15 cellular contexts compared by ENCODE assay signal in the genomic region with DNA sequence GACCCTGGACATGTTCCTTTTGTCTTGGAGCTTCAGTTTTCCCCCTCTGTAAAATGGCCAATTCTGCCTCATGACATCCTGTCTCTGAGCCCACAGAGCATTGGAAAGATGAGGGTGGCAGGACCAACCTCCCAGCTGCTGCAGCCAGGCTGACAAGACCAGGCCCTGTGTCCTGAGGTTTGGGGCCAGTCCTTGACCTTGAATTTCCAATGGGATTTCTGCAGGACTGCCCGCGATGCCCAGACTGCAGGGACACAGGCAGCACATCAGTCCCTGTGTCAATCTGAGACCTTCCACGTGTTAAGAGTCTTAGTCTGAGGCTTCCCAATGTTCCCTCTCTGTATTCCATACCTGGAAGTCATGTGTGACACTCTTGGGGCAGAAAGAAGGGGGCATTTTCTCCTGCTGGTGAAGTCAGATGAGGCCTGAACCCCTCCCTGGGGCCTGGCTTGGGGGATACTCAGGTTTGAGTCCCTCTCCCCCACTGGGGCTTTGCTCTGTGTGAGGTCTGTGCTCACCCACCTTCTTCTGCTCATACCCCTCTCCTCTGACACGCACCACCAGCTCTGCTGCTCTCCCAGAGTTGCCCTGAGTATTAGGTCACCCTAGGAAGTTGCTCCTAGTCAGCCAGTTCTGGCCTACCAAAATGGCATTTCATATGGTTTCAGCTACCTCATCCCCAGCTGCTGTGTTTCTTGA.
DNase-seq lines count a peak whose midpoint lies in the region; ATAC-seq and TF ChIP-seq lines count a peak whose summit lies in the region.
"Had no signal": no experiment of that assay in that cellular context is flagged by ENCODE, and none has a peak within 500 bp of the region (broad histone marks: within the 10 kb centered on the region; RNA-seq: fewer than 3 reads in every experiment).

No MANE protein-coding gene starts in this region.

- TF ChIP-seq EP300 in stomach (IDR thresholded peaks at IDR 0.05): no peak

- no peak overlapping the region for H3K27ac ChIP-seq in stomach
- H3K27ac ChIP-seq: HL-60 had no signal

- H3K4me3 Mint-ChIP-seq in chondrocyte (ENCODE audit: unreplicated experiment): no peak overlapping the region
- H3K4me3 Mint-ChIP-seq: CD14-positive monocyte; CD8-positive, alpha-beta T cell had no signal

- H3K27me3 Mint-ChIP-seq in chondrocyte (ENCODE audit: low read depth): no peaks in the 10 kb centered on the region

- no peak for TF ChIP-seq POLR2A in stomach (IDR thresholded peaks at IDR 0.05)

- H3K27me3 ChIP-seq in stomach: no peaks in the 10 kb centered on the region

- H3K9me3 Mint-ChIP-seq in chondrocyte (ENCODE audit: low read depth): no peaks in the 10 kb centered on the region
- H3K9me3 Mint-ChIP-seq: CD8-positive, alpha-beta T cell had no signal

- H3K27ac Mint-ChIP-seq in chondrocyte (ENCODE audit: unreplicated experiment): no peak overlapping the region
- H3K27ac Mint-ChIP-seq: CD8-positive, alpha-beta T cell had no signal

- intact Hi-C loops in stomach (cut with DNase I; ENCODE audit: low total_unique reads): no loop called here

- no peaks in the 10 kb centered on the region for H3K36me3 Mint-ChIP-seq in chondrocyte (ENCODE audit: low read depth)
- H3K36me3 Mint-ChIP-seq: CD14-positive monocyte; CD8-positive, alpha-beta T cell had no signal

- DNase-seq in AG08396 (ENCODE audit: low spot score): peak; percentile 1
- DNase-seq in D341Med (ENCODE audit: low spot score): peak; percentile 5
- DNase-seq in chondrocyte (ENCODE audit: low spot score): peak; percentile 75
- DNase-seq in stomach: peak; percentile 5
- no peak for DNase-seq in NK-92 (lab: John Stamatoyannopoulos, UW; ENCODE audit: unreplicated experiment)
- DNase-seq in GM10266 (ENCODE audit: extremely low spot score): no peak
- DNase-seq: CD8-positive, alpha-beta T cell; COR-L47; DND-41; GF-D8; GOT3; HCEC 1CT had no signal

- ATAC-seq in GM18502 (IDR thresholded peaks at IDR 0.05; ENCODE audit: poor library complexity, unreplicated experiment): no peak
- ATAC-seq: CD8-positive, alpha-beta T cell had no signal

- H3K9me3 ChIP-seq in stomach: no peaks in the 10 kb centered on the region

- peaks cover 0 to 4% (median 0%) of the 10 kb centered on the region in 4 donors for H3K4me1 ChIP-seq in stomach

- no peak overlapping the region for H3K4me3 ChIP-seq in stomach

- WGBS in stomach, 5 donors: 64 to 74% (median 67%) methylated on average over 3 to 4 of the region's 4 CpGs

- H3K36me3 ChIP-seq in stomach: no peaks in the 10 kb centered on the region

- no peak for TF ChIP-seq CTCF in chondrocyte (IDR thresholded peaks at IDR 0.05)
- no peak for TF ChIP-seq CTCF in stomach (IDR thresholded peaks at IDR 0.05)
- no peak for TF ChIP-seq CTCF in GM10266 (IDR thresholded peaks at IDR 0.05; ENCODE audit: control insufficient read depth, insufficient read depth, low read depth, missing control alignments)

- H3K4me1 Mint-ChIP-seq in chondrocyte (ENCODE audit: low read depth): no peaks in the 10 kb centered on the region
- H3K4me1 Mint-ChIP-seq: CD14-positive monocyte had no signal

Comparison
In these comparisons a context has a peak if more than half of its experiments do, and no peak if none do; other contexts are left out.
1. DNase-seq: peak in AG08396 (single experiment), D341Med (single experiment), chondrocyte (single experiment) and stomach (single experiment); none in NK-92 (single experiment) and GM10266 (single experiment).